In genomic region chr11:59669611-59670009, GRCh38 we compare ENCODE assay signal across 8 cellular contexts. TPM values are rescaled to one million over a fixed set of nuclear protein-coding genes. Genes with fewer than 3 reads are reported as not detected.
A peak's percentile ranks its signal among the peaks of the same experiment; 100 is the strongest.
DNase-seq lines count a peak whose midpoint lies in the region; ATAC-seq and TF ChIP-seq lines count a peak whose summit lies in the region.
"Had no signal": no experiment of that assay in that cellular context is flagged by ENCODE, and none has a peak within 500 bp of the region (broad histone marks: within the 10 kb centered on the region; RNA-seq: fewer than 3 reads in every experiment).

No MANE protein-coding gene starts in this region.

- peak overlapping the region; percentile 87 to 99 (median 98) for H3K27ac ChIP-seq in spleen

- TF ChIP-seq RAD21 in Ishikawa (IDR thresholded peaks at IDR 0.05; ENCODE audit: low read depth), result no peak

- 8 to 17% (median 9%) methylated on average over 15 to 22 of the region's 22 CpGs for WGBS in spleen, 5 donors

- DNase-seq in inferior parietal cortex (ENCODE audit: extremely low spot score) (peak; percentile 42), spleen (peak; percentile 91)

- no peak for ATAC-seq in HG03565 (IDR thresholded peaks at IDR 0.05; ENCODE audit: unreplicated experiment)
- no peak for ATAC-seq in HG03342 (IDR thresholded peaks at IDR 0.05; ENCODE audit: unreplicated experiment)

- no peak for TF ChIP-seq CTCF in GM12875 (IDR thresholded peaks at IDR 0.05; ENCODE audit: borderline replicate concordance, insufficient read depth, low read depth, low read length)
- TF ChIP-seq CTCF in brain (conservative IDR thresholded peaks at IDR 0.05), result no peak
- peak in 1 of 11 experiments; percentile 13 for TF ChIP-seq CTCF in spleen (IDR thresholded peaks at IDR 0.05 in 8 of 11, conservative IDR thresholded peaks at IDR 0.05 in 3 of 11)

- peaks cover 0 to 23% (median 18%) of the 10 kb centered on the region in 6 donors for H3K36me3 ChIP-seq in spleen

- intact Hi-C loops in spleen (cut with DNase I; ENCODE audit: low total_unique reads), result loop anchor here (10.0 kb wide), 2 partner anchors 55 to 135 kb away; partner anchors contain the start of gene OSBP

- no peaks in the 10 kb centered on the region for H3K27me3 ChIP-seq in spleen (replicated peaks in 1 of 7)

- H3K4me3 ChIP-seq in GM12875 (ENCODE audit: low read depth, low read length) (peak overlapping the region; percentile 64), spleen (peak overlapping the region; percentile 37 to 94 (median 75))

- H3K9me3 ChIP-seq in spleen, result no peaks in the 10 kb centered on the region

- peaks cover 26% of the 10 kb centered on the region for H3K36me3 Mint-ChIP-seq in brain

- TF ChIP-seq POLR2A in spleen (IDR thresholded peaks at IDR 0.05), result no peak

- H3K4me3 Mint-ChIP-seq in brain, result peak overlapping the region; percentile 94 to 99 (median 97)

- peaks cover 40% of the 10 kb centered on the region for H3K4me1 Mint-ChIP-seq in brain

- peaks cover 18 to 52% (median 36%) of the 10 kb centered on the region in 6 donors for H3K4me1 ChIP-seq in spleen

- no peaks in the 10 kb centered on the region for H3K9me3 Mint-ChIP-seq in brain

- H3K27me3 Mint-ChIP-seq in brain, result peaks cover 11% of the 10 kb centered on the region

- peak overlapping the region; percentile 99 to 100 (median 100) for H3K27ac Mint-ChIP-seq in brain

- no peak for TF ChIP-seq EP300 in Ishikawa (IDR thresholded peaks at IDR 0.05; ENCODE audit: borderline replicate concordance)

TF ChIP-seq in Ishikawa, 13 proteins besides CTCF, POLR2A, EP300 and RAD21:
- TF ChIP-seq MAX (IDR thresholded peaks at IDR 0.05) (peak; percentile 89), TCF12 (IDR thresholded peaks at IDR 0.05; ENCODE audit: low read depth) (0 out of 2 replicates have a peak, but pooled peaks have one; percentile 6), USF1 (IDR thresholded peaks at IDR 0.05) (no peak), CEBPB (IDR thresholded peaks at IDR 0.05) (peak; percentile 93), TAF1 (IDR thresholded peaks at IDR 0.05; ENCODE audit: low read depth) (no peak), CREB1 (IDR thresholded peaks at IDR 0.05; ENCODE audit: low read depth) (no peak), FOXM1 (IDR thresholded peaks at IDR 0.05; ENCODE audit: borderline replicate concordance, low read depth) (no peak), ZBTB7A (IDR thresholded peaks at IDR 0.05; ENCODE audit: low read depth) (0 out of 2 replicates have a peak, but pooled peaks have one; percentile 33)

RNA-seq across cellular contexts. Expression of gene PATL1, which starts 0.8 kb away (rescaled TPM):
- polyA plus RNA-seq in brain (ENCODE audit: insufficient read depth, low read depth, low replicate concordance) (35.1 TPM), spleen (10 to 100 TPM in 1 of 3 donors, 1 to 10 TPM in 2; 5.7 to 10.3 (median 7.7) TPM)
- total RNA-seq in spleen, result 10 to 100 TPM; 24.0 to 47.1 (median 35.5) TPM

RNA-seq across cellular contexts. Expression of gene OR10V1, which starts 44.0 kb away (rescaled TPM):
- polyA plus RNA-seq in brain (ENCODE audit: insufficient read depth, low read depth, low replicate concordance), result not detected
- not detected for total RNA-seq in spleen
- not detected for polyA plus RNA-seq in spleen
- total RNA-seq: dermis microvascular lymphatic vessel endothelial cell had no signal

RNA-seq across cellular contexts. Expression of gene OSBP, which starts 54.0 kb away (rescaled TPM):
- 41.9 TPM for polyA plus RNA-seq in brain (ENCODE audit: insufficient read depth, low read depth, low replicate concordance)
- total RNA-seq in spleen, result 10 to 100 TPM; 33.9 to 39.9 (median 35.6) TPM
- polyA plus RNA-seq in spleen, result 10 to 100 TPM in 1 of 3 donors, 1 to 10 TPM in 2; 7.0 to 10.6 (median 8.9) TPM
